8 cellular contexts compared by ENCODE assay signal in genomic region chr4:16794816-16795445, GRCh38.
DNase-seq lines count a peak whose midpoint lies in the region; ATAC-seq and TF ChIP-seq lines count a peak whose summit lies in the region.

No MANE protein-coding gene starts in this region.

- TF ChIP-seq CTCF in A673 (conservative IDR thresholded peaks at IDR 0.05; ENCODE audit: low read depth, low read length), result peak; percentile 98
- peak; percentile 81 for TF ChIP-seq CTCF in GM12872 (IDR thresholded peaks at IDR 0.05; ENCODE audit: insufficient read depth, low read depth, low read length)

- no peak overlapping the region for H3K27ac Mint-ChIP-seq in activated naive CD8-positive, alpha-beta T cell treated with anti-CD3 and anti-CD28 coated beads, Interleukin-2, amount 50 U/mL, for 24 hours

- peaks cover 6% of the 10 kb centered on the region for H3K4me1 ChIP-seq in A673 (ENCODE audit: insufficient read depth, low read length, poor library complexity, severe bottlenecking)

- peak; percentile 89 for DNase-seq in A673 (ENCODE audit: low spot score)
- DNase-seq in NCI-H1930 (lab: John Stamatoyannopoulos, UW), result peak; percentile 37 to 43
- DNase-seq in activated naive CD8-positive, alpha-beta T cell treated with anti-CD3 and anti-CD28 coated beads, Interleukin-2, amount 50 U/mL, for 24 hours, result peak; percentile 47
- DNase-seq in hippocampal formation (lab: John Stamatoyannopoulos, UW), result peak; percentile 21 to 24
- peak; percentile 29 to 37 for DNase-seq in stimulated activated CD4-positive, alpha-beta T cell treated with anti-CD3 and anti-CD28 coated beads, Interleukin-2, amount 100 ng/mL, for 24 hours

- no peaks in the 10 kb centered on the region for H3K36me3 Mint-ChIP-seq in activated naive CD8-positive, alpha-beta T cell treated with anti-CD3 and anti-CD28 coated beads, Interleukin-2, amount 50 U/mL, for 24 hours (ENCODE audit: low read depth)

- no peaks in the 10 kb centered on the region for H3K27me3 ChIP-seq in A673 (replicated peaks; ENCODE audit: insufficient read depth, low read depth, low read length, poor library complexity)

- H3K9me3 ChIP-seq in A673 (ENCODE audit: low read depth, low read length, poor library complexity, severe bottlenecking), result no peaks in the 10 kb centered on the region

- H3K4me1 Mint-ChIP-seq in activated naive CD8-positive, alpha-beta T cell treated with anti-CD3 and anti-CD28 coated beads, Interleukin-2, amount 50 U/mL, for 24 hours, result no peaks in the 10 kb centered on the region

- no peak overlapping the region for H3K27ac ChIP-seq in A673 (ENCODE audit: low read depth, low read length, poor library complexity, severe bottlenecking)

- no peaks in the 10 kb centered on the region for H3K27me3 Mint-ChIP-seq in activated naive CD8-positive, alpha-beta T cell treated with anti-CD3 and anti-CD28 coated beads, Interleukin-2, amount 50 U/mL, for 24 hours

- no peaks in the 10 kb centered on the region for H3K36me3 ChIP-seq in A673 (ENCODE audit: insufficient read depth, low read length, poor library complexity, severe bottlenecking)

- H3K9me3 Mint-ChIP-seq in activated naive CD8-positive, alpha-beta T cell treated with anti-CD3 and anti-CD28 coated beads, Interleukin-2, amount 50 U/mL, for 24 hours, result no peaks in the 10 kb centered on the region

- intact Hi-C loops in A673 (cut with micrococcal nuclease; ENCODE audit: unreplicated experiment), result loop anchor here (1.0 to 10.0 kb wide), 4 partner anchors 102 to 529 kb away; partner anchors contain the start of gene LDB2

- no peak overlapping the region for H3K4me3 ChIP-seq in A673 (ENCODE audit: low read depth, low read length, poor library complexity, severe bottlenecking)

- ATAC-seq in activated naive CD8-positive, alpha-beta T cell treated with anti-CD3 and anti-CD28 coated beads, Interleukin-2, amount 50 U/mL, for 24 hours, result no peak
- ATAC-seq in GM21367 (IDR thresholded peaks at IDR 0.05; ENCODE audit: unreplicated experiment) (no peak), GM19351 (IDR thresholded peaks at IDR 0.05; ENCODE audit: unreplicated experiment) (no peak)

- H3K4me3 Mint-ChIP-seq in activated naive CD8-positive, alpha-beta T cell treated with anti-CD3 and anti-CD28 coated beads, Interleukin-2, amount 50 U/mL, for 24 hours, result no peak overlapping the region

- CTCF ChIA-PET in A673 (lab: Charles Lee), result interaction anchor here (0.7 to 1.2 kb wide), 4 partner anchors 30 to 529 kb away, joined by 3 read pairs; no protein-coding TSS in a partner anchor

- POLR2A ChIA-PET in A673 (lab: Charles Lee; ENCODE audit: low non-redundant PET), result no interaction called here

- no TSS peak for BruUV-seq in A673 (replicated peaks; lab: Mats Ljungman, UMichigan)

Comparison
In these comparisons a context has a peak if more than half of its experiments do, and no peak if none do; other contexts are left out.
1. DNase-seq: peak in every context shown above with its lines; median percentile 89 in A673; 47 in activated naive CD8-positive, alpha-beta T cell treated with anti-CD3 and anti-CD28 coated beads, Interleukin-2, amount 50 U/mL, for 24 hours; 40 in NCI-H1930; 33 in stimulated activated CD4-positive, alpha-beta T cell treated with anti-CD3 and anti-CD28 coated beads, Interleukin-2, amount 100 ng/mL, for 24 hours; 22 in hippocampal formation.